In the genomic region with DNA sequence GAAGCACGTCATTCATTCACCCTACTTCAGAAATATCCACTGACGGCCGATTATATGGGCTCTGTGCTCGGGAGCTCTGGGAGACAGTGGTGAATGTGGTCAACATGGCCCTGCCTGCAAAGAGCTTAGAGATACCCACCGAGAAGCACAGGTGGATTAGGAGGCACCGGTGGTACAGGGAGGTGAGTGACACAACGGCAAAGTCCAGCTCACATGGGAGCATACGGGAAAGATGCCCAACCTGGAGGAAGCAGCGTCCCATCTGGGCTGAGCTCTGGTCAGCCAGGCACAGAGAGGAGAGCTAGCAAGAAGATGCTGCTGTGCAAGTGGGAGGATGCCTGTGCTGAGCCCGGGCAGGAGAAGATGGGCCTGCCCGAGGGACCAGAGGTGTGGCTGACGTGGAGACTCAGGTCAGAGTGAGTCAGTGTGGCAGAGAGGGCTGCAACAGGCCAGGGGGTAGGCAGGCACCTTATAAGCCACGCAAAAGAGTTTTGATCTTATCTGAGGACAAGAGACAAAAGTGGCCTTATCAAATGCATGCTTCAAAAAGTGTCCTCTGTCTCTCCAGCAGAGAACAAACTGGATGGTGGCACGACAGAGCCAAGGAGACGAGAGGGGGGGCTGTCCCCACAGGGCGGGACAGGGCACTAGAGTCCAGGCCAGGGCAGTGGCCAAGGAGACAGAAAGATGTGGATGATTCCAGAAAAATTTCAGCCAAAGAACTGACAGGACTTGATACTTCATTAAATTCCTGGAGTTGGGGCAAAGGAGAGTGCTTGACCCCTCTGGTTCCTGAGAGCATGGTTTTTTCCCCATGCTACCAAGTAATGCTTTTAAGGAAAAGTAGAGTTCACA, we compare ENCODE assay signal across 31 cellular contexts.
DNase-seq lines count a peak whose midpoint lies in the region; ATAC-seq, FAIRE-seq and TF ChIP-seq lines count a peak whose summit lies in the region.
"Had no signal": no experiment of that assay in that cellular context is flagged by ENCODE, and none has a peak within 500 bp of the region (broad histone marks: within the 10 kb centered on the region; RNA-seq: fewer than 3 reads in every experiment).

No MANE protein-coding gene starts in this region.

- no peak overlapping the region for H3K4me3 ChIP-seq in HEK293 (ENCODE audit: low read depth, low read length)
- H3K4me3 ChIP-seq: sigmoid colon, SJSA1, upper lobe of left lung had no signal

- H3K27me3 ChIP-seq in foreskin keratinocyte = no peaks in the 10 kb centered on the region
- H3K27me3 ChIP-seq: neutrophil, sigmoid colon, SJSA1, upper lobe of left lung had no signal

- CTCF ChIA-PET in HEK293 (lab: Yijun Ruan, JAX) = no interaction called here

- H3K9me3 ChIP-seq in HEK293 (ENCODE audit: control insufficient read depth, insufficient read depth, low read depth, low read length) = no peaks in the 10 kb centered on the region
- H3K9me3 ChIP-seq: neutrophil, sigmoid colon, SJSA1, upper lobe of left lung had no signal

- H3K4me3 Mint-ChIP-seq in memory B cell = peak overlapping the region; percentile 49
- H3K4me3 Mint-ChIP-seq in stimulated activated naive B cell treated with anti-CD40 and anti-IgM and Interleukin-4, amounts not matched to agents 10 μg/mL and 1 μg/mL and 100 μg/mL, for 72 hours = no peak overlapping the region
- H3K4me3 Mint-ChIP-seq: CD4-positive, alpha-beta T cell; dendritic cell treated with granulocyte-macrophage colony-stimulating factor and Interleukin-4, amounts not matched to agents 40 ng/mL and 50 ng/mL, for 4 days; endodermal cell had no signal

- H3K27ac ChIP-seq in HEK293 (ENCODE audit: extremely low read depth, low read depth, low read length) = no peak overlapping the region
- H3K27ac ChIP-seq in foreskin keratinocyte = no peak overlapping the region
- H3K27ac ChIP-seq: neutrophil, RWPE1, sigmoid colon, SJSA1, upper lobe of left lung, VCaP had no signal

- POLR2A ChIA-PET in HEK293 (lab: Yijun Ruan, JAX) = no interaction called here

- H3K27ac Mint-ChIP-seq in memory B cell = peak overlapping the region; percentile 85
- peak overlapping the region; percentile 80 for H3K27ac Mint-ChIP-seq in stimulated activated naive B cell treated with anti-CD40 and anti-IgM and Interleukin-4, amounts not matched to agents 10 μg/mL and 1 μg/mL and 100 μg/mL, for 72 hours
- H3K27ac Mint-ChIP-seq: CD4-positive, alpha-beta T cell; dendritic cell treated with granulocyte-macrophage colony-stimulating factor and Interleukin-4, amounts not matched to agents 40 ng/mL and 50 ng/mL, for 4 days; endodermal cell; progenitor cell of endocrine pancreas had no signal

- FAIRE-seq in GM19239 (lab: Jason Lieb, UNC) = no peak
- FAIRE-seq: GM18507 had no signal

- DNase-seq in activated effector memory CD4-positive, alpha-beta T cell treated with anti-CD3 and anti-CD28 coated beads, Interleukin-2, amount 50 U/mL, for 16 hours = peak; percentile 28
- DNase-seq in activated effector memory CD4-positive, alpha-beta T cell treated with Interleukin-2 at 50 U/mL for 16 hours = no peak
- DNase-seq in memory B cell (ENCODE audit: low spot score in 2 of 2) (no peak), CD1c-positive myeloid dendritic cell (ENCODE audit: extremely low spot score) (no peak), GM19239 (ENCODE audit: insufficient read length, low spot score) (no peak), foreskin keratinocyte (no peak)
- no peak for DNase-seq in stimulated activated naive B cell treated with anti-CD40 and anti-IgM and Interleukin-4, amounts not matched to agents 10 μg/mL and 1 μg/mL and 100 μg/mL, for 72 hours
- DNase-seq: 8988T; activated CD4-positive, alpha-beta T cell treated with anti-CD3 and anti-CD28 coated beads for 48 hours; activated naive CD4-positive, alpha-beta T cell; CD4-positive, alpha-beta T cell; central memory CD4-positive, alpha-beta T cell; endodermal cell; KG1; NCI-H1105; NCI-H187; NCI-H2171; sigmoid colon; stimulated activated CD4-positive, alpha-beta T cell treated with anti-CD3 and anti-CD28 coated beads, Interleukin-12 subunit alpha, Interleukin-12 subunit beta, amount 100 ng/mL, for 4 hours; stimulated activated CD4-positive, alpha-beta T cell treated with anti-CD3 and anti-CD28 coated beads, Interleukin-2, amount 100 ng/mL, for 48 hours; T-helper 9 cell; upper lobe of left lung had no signal

- peaks cover 55% of the 10 kb centered on the region for H3K4me1 Mint-ChIP-seq in memory B cell
- H3K4me1 Mint-ChIP-seq in stimulated activated naive B cell treated with anti-CD40 and anti-IgM and Interleukin-4, amounts not matched to agents 10 μg/mL and 1 μg/mL and 100 μg/mL, for 72 hours = peaks cover 50 to 66% of the 10 kb centered on the region in 2 donors

- H3K36me3 Mint-ChIP-seq in memory B cell = peaks cover 8% of the 10 kb centered on the region
- peaks cover 24 to 26% of the 10 kb centered on the region in 2 donors for H3K36me3 Mint-ChIP-seq in stimulated activated naive B cell treated with anti-CD40 and anti-IgM and Interleukin-4, amounts not matched to agents 10 μg/mL and 1 μg/mL and 100 μg/mL, for 72 hours

- ATAC-seq in memory B cell (ENCODE audit: low read depth) (no peak), foreskin keratinocyte (no peak)
- no peak for ATAC-seq in stimulated activated naive B cell treated with anti-CD40 and anti-IgM and Interleukin-4, amounts not matched to agents 10 μg/mL and 1 μg/mL and 100 μg/mL, for 72 hours (replicated peaks)
- ATAC-seq: esophagus mucosa had no signal

- no peaks in the 10 kb centered on the region for H3K36me3 ChIP-seq in HEK293 (ENCODE audit: control insufficient read depth in 2 of 2, insufficient read depth in 1 of 2, low read length in 2 of 2)
- H3K36me3 ChIP-seq: neutrophil, sigmoid colon, SJSA1, upper lobe of left lung had no signal

- H3K27me3 Mint-ChIP-seq in memory B cell = no peaks in the 10 kb centered on the region
- H3K27me3 Mint-ChIP-seq in stimulated activated naive B cell treated with anti-CD40 and anti-IgM and Interleukin-4, amounts not matched to agents 10 μg/mL and 1 μg/mL and 100 μg/mL, for 72 hours = no peaks in the 10 kb centered on the region
- H3K27me3 Mint-ChIP-seq: CD4-positive, alpha-beta T cell; dendritic cell treated with granulocyte-macrophage colony-stimulating factor and Interleukin-4, amounts not matched to agents 40 ng/mL and 50 ng/mL, for 4 days had no signal

- no peak for TF ChIP-seq CTCF in HEK293 (tag by site-specific recombination; IDR thresholded peaks at IDR 0.05)
- TF ChIP-seq CTCF in foreskin keratinocyte (conservative IDR thresholded peaks at IDR 0.05) = no peak

- H3K4me1 ChIP-seq in HEK293 (ENCODE audit: control insufficient read depth, insufficient read depth, low read length) (no peaks in the 10 kb centered on the region), foreskin keratinocyte (peaks cover 11% of the 10 kb centered on the region)
- H3K4me1 ChIP-seq: sigmoid colon had no signal

- H3K9me3 Mint-ChIP-seq in memory B cell = no peaks in the 10 kb centered on the region
- H3K9me3 Mint-ChIP-seq in stimulated activated naive B cell treated with anti-CD40 and anti-IgM and Interleukin-4, amounts not matched to agents 10 μg/mL and 1 μg/mL and 100 μg/mL, for 72 hours = no peaks in the 10 kb centered on the region
- H3K9me3 Mint-ChIP-seq: CD4-positive, alpha-beta T cell; dendritic cell treated with granulocyte-macrophage colony-stimulating factor and Interleukin-4, amounts not matched to agents 40 ng/mL and 50 ng/mL, for 4 days; endodermal cell had no signal

TF ChIP-seq in HEK293, 187 proteins besides CTCF, POLR2A, EP300 and RAD21:
- TF ChIP-seq, protein P1, sequence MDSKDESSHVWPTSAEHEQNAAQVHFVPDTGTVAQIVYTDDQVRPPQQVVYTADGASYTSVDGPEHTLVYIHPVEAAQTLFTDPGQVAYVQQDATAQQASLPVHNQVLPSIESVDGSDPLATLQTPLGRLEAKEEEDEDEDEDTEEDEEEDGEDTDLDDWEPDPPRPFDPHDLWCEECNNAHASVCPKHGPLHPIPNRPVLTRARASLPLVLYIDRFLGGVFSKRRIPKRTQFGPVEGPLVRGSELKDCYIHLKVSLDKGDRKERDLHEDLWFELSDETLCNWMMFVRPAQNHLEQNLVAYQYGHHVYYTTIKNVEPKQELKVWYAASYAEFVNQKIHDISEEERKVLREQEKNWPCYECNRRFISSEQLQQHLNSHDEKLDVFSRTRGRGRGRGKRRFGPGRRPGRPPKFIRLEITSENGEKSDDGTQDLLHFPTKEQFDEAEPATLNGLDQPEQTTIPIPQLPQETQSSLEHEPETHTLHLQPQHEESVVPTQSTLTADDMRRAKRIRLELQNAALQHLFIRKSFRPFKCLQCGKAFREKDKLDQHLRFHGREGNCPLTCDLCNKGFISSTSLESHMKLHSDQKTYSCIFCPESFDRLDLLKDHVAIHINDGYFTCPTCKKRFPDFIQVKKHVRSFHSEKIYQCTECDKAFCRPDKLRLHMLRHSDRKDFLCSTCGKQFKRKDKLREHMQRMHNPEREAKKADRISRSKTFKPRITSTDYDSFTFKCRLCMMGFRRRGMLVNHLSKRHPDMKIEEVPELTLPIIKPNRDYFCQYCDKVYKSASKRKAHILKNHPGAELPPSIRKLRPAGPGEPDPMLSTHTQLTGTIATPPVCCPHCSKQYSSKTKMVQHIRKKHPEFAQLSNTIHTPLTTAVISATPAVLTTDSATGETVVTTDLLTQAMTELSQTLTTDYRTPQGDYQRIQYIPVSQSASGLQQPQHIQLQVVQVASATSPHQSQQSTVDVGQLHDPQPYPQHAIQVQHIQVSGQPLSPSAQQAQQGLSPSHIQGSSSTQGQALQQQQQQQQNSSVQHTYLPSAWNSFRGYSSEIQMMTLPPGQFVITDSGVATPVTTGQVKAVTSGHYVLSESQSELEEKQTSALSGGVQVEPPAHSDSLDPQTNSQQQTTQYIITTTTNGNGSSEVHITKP (tag by site-specific recombination; IDR thresholded peaks at IDR 0.05) = peak; percentile 86
- TF ChIP-seq, protein P2, sequence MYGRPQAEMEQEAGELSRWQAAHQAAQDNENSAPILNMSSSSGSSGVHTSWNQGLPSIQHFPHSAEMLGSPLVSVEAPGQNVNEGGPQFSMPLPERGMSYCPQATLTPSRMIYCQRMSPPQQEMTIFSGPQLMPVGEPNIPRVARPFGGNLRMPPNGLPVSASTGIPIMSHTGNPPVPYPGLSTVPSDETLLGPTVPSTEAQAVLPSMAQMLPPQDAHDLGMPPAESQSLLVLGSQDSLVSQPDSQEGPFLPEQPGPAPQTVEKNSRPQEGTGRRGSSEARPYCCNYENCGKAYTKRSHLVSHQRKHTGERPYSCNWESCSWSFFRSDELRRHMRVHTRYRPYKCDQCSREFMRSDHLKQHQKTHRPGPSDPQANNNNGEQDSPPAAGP (tag by site-specific recombination; IDR thresholded peaks at IDR 0.05) = no peak
